ENCODE assay signal across 8 cellular contexts in genomic region chr17:49361129-49361901, GRCh38. TPM values are rescaled to one million over a fixed set of nuclear protein-coding genes. Genes with fewer than 3 reads are reported as not detected.
DNase-seq lines count a peak whose midpoint lies in the region; ATAC-seq and TF ChIP-seq lines count a peak whose summit lies in the region.

No MANE protein-coding gene starts in this region.

- H3K4me3 Mint-ChIP-seq in naive thymus-derived CD4-positive, alpha-beta T cell: peak overlapping the region; percentile 88 to 99 (median 95)
- peak overlapping the region; percentile 86 for H3K4me3 Mint-ChIP-seq in stimulated activated effector memory CD8-positive, alpha-beta T cell treated with anti-CD3 and anti-CD28 coated beads, Interleukin-12 subunit alpha, Interleukin-12 subunit beta, amount 100 ng/mL, for 72 hours

- ATAC-seq in HG03108 (IDR thresholded peaks at IDR 0.05; ENCODE audit: unreplicated experiment): peak; percentile 22
- peak; percentile 21 for ATAC-seq in esophagus mucosa
- ATAC-seq in naive thymus-derived CD4-positive, alpha-beta T cell: peak; percentile 82
- ATAC-seq in stimulated activated effector memory CD8-positive, alpha-beta T cell treated with anti-CD3 and anti-CD28 coated beads, Interleukin-12 subunit alpha, Interleukin-12 subunit beta, amount 100 ng/mL, for 72 hours: peak; percentile 66

- intact Hi-C loops in A673 (cut with micrococcal nuclease; ENCODE audit: unreplicated experiment): no loop called here
- intact Hi-C loops in naive thymus-derived CD4-positive, alpha-beta T cell (cut with micrococcal nuclease): loop anchor here (1.0 to 5.0 kb wide), 9 partner anchors 19 to 1506 kb away; partner anchors contain the start of genes CBX1 (in 1 of the 2) and TOB1 (in 1 of the 2)

- TF ChIP-seq CTCF in A673 (conservative IDR thresholded peaks at IDR 0.05; ENCODE audit: low read depth, low read length): no peak

- H3K27ac Mint-ChIP-seq in naive thymus-derived CD4-positive, alpha-beta T cell: peak overlapping the region; percentile 92 to 97 (median 97)
- peak overlapping the region; percentile 89 for H3K27ac Mint-ChIP-seq in stimulated activated effector memory CD8-positive, alpha-beta T cell treated with anti-CD3 and anti-CD28 coated beads, Interleukin-12 subunit alpha, Interleukin-12 subunit beta, amount 100 ng/mL, for 72 hours

- POLR2A ChIA-PET in A673 (lab: Charles Lee; ENCODE audit: low non-redundant PET): no interaction called here
- POLR2A ChIA-PET in naive thymus-derived CD4-positive, alpha-beta T cell (lab: Charles Lee): interaction anchor here (0.5 to 5.9 kb wide), 22 partner anchors 8 to 1321 kb away, joined by 3 to 57 read pairs (median 5); partner anchors contain the start of genes FAM117A and PHB1

- no peaks in the 10 kb centered on the region for H3K27me3 Mint-ChIP-seq in naive thymus-derived CD4-positive, alpha-beta T cell

- H3K27ac ChIP-seq in A673 (ENCODE audit: low read depth, low read length, poor library complexity, severe bottlenecking): peak overlapping the region; percentile 85
- H3K27ac ChIP-seq in naive thymus-derived CD4-positive, alpha-beta T cell (ENCODE audit: low read depth, low read length): peak overlapping the region; percentile 71

- CTCF ChIA-PET in A673 (lab: Charles Lee): interaction anchor here (0.6 to 0.7 kb wide), 2 partner anchors 9 to 346 kb away, joined by 3 read pairs; no protein-coding TSS in a partner anchor
- CTCF ChIA-PET in naive thymus-derived CD4-positive, alpha-beta T cell (lab: Charles Lee): interaction anchor here (0.6 to 3.0 kb wide), 5 partner anchors 8 to 45 kb away, joined by 3 to 13 read pairs (median 4); no protein-coding TSS in a partner anchor

- no peaks in the 10 kb centered on the region for H3K27me3 ChIP-seq in A673 (replicated peaks; ENCODE audit: insufficient read depth, low read depth, low read length, poor library complexity)
- no peaks in the 10 kb centered on the region for H3K27me3 ChIP-seq in naive thymus-derived CD4-positive, alpha-beta T cell (ENCODE audit: control insufficient read depth in 2 of 2, insufficient read depth in 2 of 2, low read length in 2 of 2)

- peaks cover 0 to 3% (median 0%) of the 10 kb centered on the region in 11 donors for H3K9me3 Mint-ChIP-seq in naive thymus-derived CD4-positive, alpha-beta T cell
- no peaks in the 10 kb centered on the region for H3K9me3 Mint-ChIP-seq in stimulated activated effector memory CD8-positive, alpha-beta T cell treated with anti-CD3 and anti-CD28 coated beads, Interleukin-12 subunit alpha, Interleukin-12 subunit beta, amount 100 ng/mL, for 72 hours

- no peaks in the 10 kb centered on the region for H3K9me3 ChIP-seq in A673 (ENCODE audit: low read depth, low read length, poor library complexity, severe bottlenecking)
- no peaks in the 10 kb centered on the region for H3K9me3 ChIP-seq in naive thymus-derived CD4-positive, alpha-beta T cell (ENCODE audit: control insufficient read depth in 2 of 3, low read length in 3 of 3)

- peaks cover 48 to 60% (median 59%) of the 10 kb centered on the region in 7 donors for H3K4me1 Mint-ChIP-seq in naive thymus-derived CD4-positive, alpha-beta T cell
- peaks cover 58% of the 10 kb centered on the region for H3K4me1 Mint-ChIP-seq in stimulated activated effector memory CD8-positive, alpha-beta T cell treated with anti-CD3 and anti-CD28 coated beads, Interleukin-12 subunit alpha, Interleukin-12 subunit beta, amount 100 ng/mL, for 72 hours

- peaks cover 29% of the 10 kb centered on the region for H3K4me1 ChIP-seq in A673 (ENCODE audit: insufficient read depth, low read length, poor library complexity, severe bottlenecking)
- H3K4me1 ChIP-seq in naive thymus-derived CD4-positive, alpha-beta T cell (ENCODE audit: control insufficient read depth in 2 of 2, insufficient read depth in 2 of 2, low read length in 2 of 2): peaks cover 26 to 33% of the 10 kb centered on the region in 2 donors

- DNase-seq in A673 (ENCODE audit: low spot score) (peak; percentile 50), NK-92 (lab: John Stamatoyannopoulos, UW; ENCODE audit: unreplicated experiment) (peak; percentile 19), activated T-cell treated with anti-CD3 and anti-CD28 coated beads for 24 hours (ENCODE audit: low read depth) (peak; percentile 59)
- peak; percentile 58 to 95 (median 92) for DNase-seq in naive thymus-derived CD4-positive, alpha-beta T cell
- peak; percentile 56 to 87 for DNase-seq in stimulated activated effector memory CD8-positive, alpha-beta T cell treated with anti-CD3 and anti-CD28 coated beads, Interleukin-12 subunit alpha, Interleukin-12 subunit beta, amount 100 ng/mL, for 72 hours (ENCODE audit: low spot score in 2 of 2)

- no peaks in the 10 kb centered on the region for H3K36me3 ChIP-seq in A673 (ENCODE audit: insufficient read depth, low read length, poor library complexity, severe bottlenecking)
- H3K36me3 ChIP-seq in naive thymus-derived CD4-positive, alpha-beta T cell (ENCODE audit: control insufficient read depth in 2 of 3, insufficient read depth in 3 of 3, low read length in 3 of 3): peaks cover 0 to 3% (median 0%) of the 10 kb centered on the region in 3 experiments

- peak; percentile 70 for TF ChIP-seq POLR2A in GM18526 (IDR thresholded peaks at IDR 0.05; ENCODE audit: extremely low read depth, insufficient read length)

- no TSS peak for BruUV-seq in A673 (replicated peaks; lab: Mats Ljungman, UMichigan)

- H3K4me3 ChIP-seq in A673 (ENCODE audit: low read depth, low read length, poor library complexity, severe bottlenecking): peak overlapping the region; percentile 89
- H3K4me3 ChIP-seq in naive thymus-derived CD4-positive, alpha-beta T cell (ENCODE audit: low read length): peak overlapping the region; percentile 67

- peaks cover 0 to 11% (median 0%) of the 10 kb centered on the region in 5 donors for H3K36me3 Mint-ChIP-seq in naive thymus-derived CD4-positive, alpha-beta T cell
- peaks cover 33% of the 10 kb centered on the region for H3K36me3 Mint-ChIP-seq in stimulated activated effector memory CD8-positive, alpha-beta T cell treated with anti-CD3 and anti-CD28 coated beads, Interleukin-12 subunit alpha, Interleukin-12 subunit beta, amount 100 ng/mL, for 72 hours

RNA-seq across cellular contexts. Expression of gene ZNF652, which starts 0.7 kb away (rescaled TPM):
- total RNA-seq in A673 (2021) (32.1 and 41.5 TPM in 2 replicates), esophagus mucosa (10.9 TPM)
- total RNA-seq in naive thymus-derived CD4-positive, alpha-beta T cell: 10 to 100 TPM; 33.8 to 64.4 (median 49.9) TPM
- 10 to 100 TPM; 19.3 to 20.3 TPM for polyA plus RNA-seq in naive thymus-derived CD4-positive, alpha-beta T cell

RNA-seq across cellular contexts. Expression of gene PHB1, which starts 53.4 kb away (rescaled TPM):
- total RNA-seq in A673 (2021) (430 and 451 TPM in 2 replicates), esophagus mucosa (141 TPM)
- total RNA-seq in naive thymus-derived CD4-positive, alpha-beta T cell: 100 to 1,000 TPM in 1 of 5 experiments, 10 to 100 TPM in 4; 50.0 to 186 (median 54.4) TPM
- polyA plus RNA-seq in naive thymus-derived CD4-positive, alpha-beta T cell: 100 to 1,000 TPM; 144 to 165 TPM

Comparison
In these comparisons a context has a peak if more than half of its experiments do, and no peak if none do; other contexts are left out.
1. Peak in every context shown above with its lines: DNase-seq, ATAC-seq, H3K4me3 ChIP-seq and H3K27ac ChIP-seq.
2. DNase-seq: peak in every context shown above with its lines; median percentile 92 in naive thymus-derived CD4-positive, alpha-beta T cell; 72 in stimulated activated effector memory CD8-positive, alpha-beta T cell treated with anti-CD3 and anti-CD28 coated beads, Interleukin-12 subunit alpha, Interleukin-12 subunit beta, amount 100 ng/mL, for 72 hours; 59 in activated T-cell treated with anti-CD3 and anti-CD28 coated beads for 24 hours; 50 in A673; 19 in NK-92.
3. ATAC-seq: peak in every context shown above with its lines; median percentile 82 in naive thymus-derived CD4-positive, alpha-beta T cell; 66 in stimulated activated effector memory CD8-positive, alpha-beta T cell treated with anti-CD3 and anti-CD28 coated beads, Interleukin-12 subunit alpha, Interleukin-12 subunit beta, amount 100 ng/mL, for 72 hours; 22 in HG03108; 21 in esophagus mucosa.